1 cellular context compared by ENCODE assay signal in the genomic region with DNA sequence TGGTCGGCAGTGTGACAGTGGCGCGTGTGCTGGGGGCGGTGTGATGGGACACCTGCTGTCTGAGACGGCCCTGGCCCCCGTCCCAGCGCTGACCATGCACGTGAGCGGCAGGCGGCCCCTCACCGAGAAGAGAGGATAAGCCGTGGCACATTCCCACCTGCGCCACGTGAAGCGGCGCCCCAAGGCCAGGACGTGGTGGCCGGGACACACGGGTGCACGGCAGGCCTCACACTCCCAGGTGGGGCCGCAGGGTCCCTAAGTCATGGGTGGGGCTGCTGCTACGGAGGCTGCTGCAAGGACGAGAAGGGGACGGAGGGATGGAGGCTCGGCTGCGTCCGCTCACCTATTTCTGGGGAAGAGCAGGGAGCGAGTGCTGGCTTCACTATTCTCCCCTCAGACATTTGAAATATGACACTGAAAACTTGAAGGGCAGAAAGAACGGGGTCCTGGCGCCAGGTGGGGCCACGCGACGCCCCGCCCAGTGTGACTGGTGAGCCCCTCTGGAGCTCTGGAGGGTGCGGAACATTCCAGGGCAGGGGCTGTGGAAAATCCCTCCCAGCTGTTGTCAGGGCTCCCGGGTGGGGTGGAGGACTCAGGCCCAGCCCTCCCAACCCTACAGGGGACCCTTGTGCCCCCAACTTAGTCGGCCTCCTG.
TF ChIP-seq lines count a peak whose summit lies in the region.

No MANE protein-coding gene starts in this region.

TF ChIP-seq in HepG2, 621 proteins besides CTCF, POLR2A, EP300 and RAD21 (continued from another document):
- TF ChIP-seq KIAA2018 (CRISPR knock-in tag; IDR thresholded peaks at IDR 0.05; ENCODE audit: borderline replicate concordance) (no peak), TGIF2 (CRISPR knock-in tag; IDR thresholded peaks at IDR 0.05) (no peak), MYNN (CRISPR knock-in tag; IDR thresholded peaks at IDR 0.05; ENCODE audit: low read depth) (no peak), TARDBP (CRISPR knock-in tag; IDR thresholded peaks at IDR 0.05) (peak; percentile 86), ZNF589 (CRISPR knock-in tag; conservative IDR thresholded peaks at IDR 0.05) (no peak), CAMTA2 (CRISPR knock-in tag; IDR thresholded peaks at IDR 0.05; ENCODE audit: borderline replicate concordance) (no peak), ZNF891 (CRISPR knock-in tag; IDR thresholded peaks at IDR 0.05) (0 out of 2 replicates have a peak, but pooled peaks have one; percentile 29), KAT7 (CRISPR knock-in tag; IDR thresholded peaks at IDR 0.05; ENCODE audit: borderline replicate concordance) (no peak), SRF (IDR thresholded peaks at IDR 0.05; ENCODE audit: low read depth, low read length) (no peak), AGO2 (optimal IDR thresholded peaks at IDR 0.05; ENCODE audit: low read depth, low read length) (peak; percentile 86), PPARG (CRISPR knock-in tag; conservative IDR thresholded peaks at IDR 0.05) (no peak), PCBP1 (IDR thresholded peaks at IDR 0.05; ENCODE audit: borderline replicate concordance, low read depth, low read length) (0 out of 2 replicates have a peak, but pooled peaks have one; percentile 28), PITX1 (CRISPR knock-in tag; IDR thresholded peaks at IDR 0.05) (peak; percentile 42; the same call in 1 of the 2 replicates), IKZF4 (CRISPR knock-in tag; IDR thresholded peaks at IDR 0.05; ENCODE audit: borderline replicate concordance, low read depth, not compliant biosample characterization) (no peak), ZNF337 (CRISPR knock-in tag; IDR thresholded peaks at IDR 0.05; ENCODE audit: borderline replicate concordance, low read depth) (no peak), RBFOX2 (IDR thresholded peaks at IDR 0.05; ENCODE audit: low read depth, low read length) (peak; percentile 87), ZNF18 (CRISPR knock-in tag; IDR thresholded peaks at IDR 0.05; ENCODE audit: insufficient replicate concordance) (no peak), CREBL2 (CRISPR knock-in tag; IDR thresholded peaks at IDR 0.05; ENCODE audit: borderline replicate concordance) (no peak)
- TF ChIP-seq, protein P1, sequence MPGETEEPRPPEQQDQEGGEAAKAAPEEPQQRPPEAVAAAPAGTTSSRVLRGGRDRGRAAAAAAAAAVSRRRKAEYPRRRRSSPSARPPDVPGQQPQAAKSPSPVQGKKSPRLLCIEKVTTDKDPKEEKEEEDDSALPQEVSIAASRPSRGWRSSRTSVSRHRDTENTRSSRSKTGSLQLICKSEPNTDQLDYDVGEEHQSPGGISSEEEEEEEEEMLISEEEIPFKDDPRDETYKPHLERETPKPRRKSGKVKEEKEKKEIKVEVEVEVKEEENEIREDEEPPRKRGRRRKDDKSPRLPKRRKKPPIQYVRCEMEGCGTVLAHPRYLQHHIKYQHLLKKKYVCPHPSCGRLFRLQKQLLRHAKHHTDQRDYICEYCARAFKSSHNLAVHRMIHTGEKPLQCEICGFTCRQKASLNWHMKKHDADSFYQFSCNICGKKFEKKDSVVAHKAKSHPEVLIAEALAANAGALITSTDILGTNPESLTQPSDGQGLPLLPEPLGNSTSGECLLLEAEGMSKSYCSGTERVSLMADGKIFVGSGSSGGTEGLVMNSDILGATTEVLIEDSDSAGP (CRISPR knock-in tag; IDR thresholded peaks at IDR 0.05; ENCODE audit: borderline replicate concordance) = 0 out of 2 replicates have a peak, but pooled peaks have one; percentile 44
- TF ChIP-seq, protein P2, sequence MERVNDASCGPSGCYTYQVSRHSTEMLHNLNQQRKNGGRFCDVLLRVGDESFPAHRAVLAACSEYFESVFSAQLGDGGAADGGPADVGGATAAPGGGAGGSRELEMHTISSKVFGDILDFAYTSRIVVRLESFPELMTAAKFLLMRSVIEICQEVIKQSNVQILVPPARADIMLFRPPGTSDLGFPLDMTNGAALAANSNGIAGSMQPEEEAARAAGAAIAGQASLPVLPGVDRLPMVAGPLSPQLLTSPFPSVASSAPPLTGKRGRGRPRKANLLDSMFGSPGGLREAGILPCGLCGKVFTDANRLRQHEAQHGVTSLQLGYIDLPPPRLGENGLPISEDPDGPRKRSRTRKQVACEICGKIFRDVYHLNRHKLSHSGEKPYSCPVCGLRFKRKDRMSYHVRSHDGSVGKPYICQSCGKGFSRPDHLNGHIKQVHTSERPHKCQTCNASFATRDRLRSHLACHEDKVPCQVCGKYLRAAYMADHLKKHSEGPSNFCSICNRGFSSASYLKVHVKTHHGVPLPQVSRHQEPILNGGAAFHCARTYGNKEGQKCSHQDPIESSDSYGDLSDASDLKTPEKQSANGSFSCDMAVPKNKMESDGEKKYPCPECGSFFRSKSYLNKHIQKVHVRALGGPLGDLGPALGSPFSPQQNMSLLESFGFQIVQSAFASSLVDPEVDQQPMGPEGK (CRISPR knock-in tag; IDR thresholded peaks at IDR 0.05) = peak; percentile 10; the same call in 1 of the 2 replicates
